ENCODE assay signal across 2 cellular contexts in the genomic region with DNA sequence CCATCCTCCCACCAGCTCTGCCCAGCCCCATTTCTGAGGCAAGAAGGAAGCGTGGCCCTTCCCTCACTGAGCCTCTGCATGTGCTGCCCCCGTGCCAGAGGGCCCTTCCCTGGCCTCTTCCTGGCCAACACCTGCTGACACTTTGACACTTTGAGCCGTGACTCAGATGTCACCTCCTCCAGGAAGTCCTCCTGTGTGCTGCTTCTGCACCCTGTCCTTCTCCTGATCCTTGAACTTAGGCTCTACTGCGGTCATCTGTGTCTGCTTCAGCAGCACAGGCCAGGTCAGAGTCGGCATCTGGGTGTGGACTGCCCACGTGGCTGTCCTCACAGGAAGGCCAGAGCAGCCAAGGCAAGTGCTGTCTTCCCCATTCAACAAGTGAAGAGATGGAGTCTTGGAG.
TF ChIP-seq lines count a peak whose summit lies in the region.

No MANE protein-coding gene starts in this region.

TF ChIP-seq in HEK293, 187 proteins besides CTCF, POLR2A, EP300 and RAD21:
- TF ChIP-seq ZNF391 (tag by site-specific recombination; IDR thresholded peaks at IDR 0.05; ENCODE audit: borderline replicate concordance, low read depth) (no peak), SCRT2 (tag by site-specific recombination; IDR thresholded peaks at IDR 0.05) (peak; percentile 75)

TF ChIP-seq in H1, 55 proteins besides CTCF, POLR2A, EP300 and RAD21:
- TF ChIP-seq TBP (IDR thresholded peaks at IDR 0.05; ENCODE audit: low read depth, low read length) (no peak), NRF1 (IDR thresholded peaks at IDR 0.05; ENCODE audit: low read depth, low read length) (no peak), CEBPB (IDR thresholded peaks at IDR 0.05; ENCODE audit: low read depth, low read length) (no peak), CBX8 (IDR thresholded peaks at IDR 0.05; ENCODE audit: borderline replicate concordance, low read depth, low read length) (no peak), YY1 (IDR thresholded peaks at IDR 0.05; ENCODE audit: low read depth, low read length) (no peak), JUND (IDR thresholded peaks at IDR 0.05; ENCODE audit: low read length) (no peak), SIX5 (IDR thresholded peaks at IDR 0.05; ENCODE audit: low read depth, low read length) (no peak), SRF (IDR thresholded peaks at IDR 0.05; ENCODE audit: low read depth, low read length) (no peak), SUZ12 (IDR thresholded peaks at IDR 0.05; ENCODE audit: low read length) (no peak)
